In genomic region chr2:165016772-165017411, GRCh38 we compare ENCODE assay signal across 9 cellular contexts.
DNase-seq lines count a peak whose midpoint lies in the region; ATAC-seq and TF ChIP-seq lines count a peak whose summit lies in the region.
"Had no signal": no experiment of that assay in that cellular context is flagged by ENCODE, and none has a peak within 500 bp of the region (broad histone marks: within the 10 kb centered on the region; RNA-seq: fewer than 3 reads in every experiment).

No MANE protein-coding gene starts in this region.

- DNase-seq in GM03348 (ENCODE audit: low spot score) (peak; percentile 44), HFFc6 (peak; percentile 50), MG63 (peak; percentile 48), T-helper 17 cell (no peak), foreskin melanocyte (peak; percentile 30), putamen (ENCODE audit: low spot score) (peak; percentile 72), prostate gland (ENCODE audit: low spot score) (no peak)

- 27% methylated on average over 15 of the region's 15 CpGs for WGBS in prostate gland

- no peak for TF ChIP-seq POLR2A in prostate gland (IDR thresholded peaks at IDR 0.05)

- ATAC-seq in T-helper 17 cell: peak; percentile 70

- no peaks in the 10 kb centered on the region for H3K27me3 ChIP-seq in MG63
- H3K27me3 ChIP-seq in prostate gland (replicated peaks; ENCODE audit: insufficient read depth): no peaks in the 10 kb centered on the region

- H3K9me3 ChIP-seq in MG63: no peaks in the 10 kb centered on the region
- H3K9me3 ChIP-seq in T-helper 17 cell (ENCODE audit: control insufficient read depth, low read length, poor library complexity, severe bottlenecking): no peaks in the 10 kb centered on the region
- H3K9me3 ChIP-seq in prostate gland: no peaks in the 10 kb centered on the region

- H3K9me3 Mint-ChIP-seq in HFFc6: no peaks in the 10 kb centered on the region

- no peak overlapping the region for H3K27ac Mint-ChIP-seq in HFFc6
- no peak overlapping the region for H3K27ac Mint-ChIP-seq in T-helper 17 cell
- H3K27ac Mint-ChIP-seq: mesothelial cell of epicardium had no signal

- H3K27ac ChIP-seq in 22Rv1 (no peak overlapping the region), prostate gland (no peak overlapping the region)

- TF ChIP-seq CTCF in 22Rv1 (IDR thresholded peaks at IDR 0.05) (peak; percentile 67), HFFc6 (IDR thresholded peaks at IDR 0.05) (peak; percentile 72), prostate gland (IDR thresholded peaks at IDR 0.05) (peak in 2 of 4 experiments; percentile 24 to 29)

- H3K4me3 Mint-ChIP-seq in HFFc6: no peak overlapping the region
- no peak overlapping the region for H3K4me3 Mint-ChIP-seq in T-helper 17 cell
- H3K4me3 Mint-ChIP-seq: mesothelial cell of epicardium had no signal

- H3K4me3 ChIP-seq in MG63 (no peak overlapping the region), prostate gland (no peak overlapping the region)

- H3K36me3 Mint-ChIP-seq in HFFc6 (ENCODE audit: low read depth) (no peaks in the 10 kb centered on the region), T-helper 17 cell (ENCODE audit: low read depth) (peaks cover 2% of the 10 kb centered on the region)
- H3K36me3 Mint-ChIP-seq: mesothelial cell of epicardium had no signal

- H3K36me3 ChIP-seq in MG63: no peaks in the 10 kb centered on the region
- no peaks in the 10 kb centered on the region for H3K36me3 ChIP-seq in prostate gland

- H3K4me1 ChIP-seq in prostate gland (replicated peaks): no peaks in the 10 kb centered on the region

- H3K27me3 Mint-ChIP-seq in HFFc6 (ENCODE audit: insufficient read depth) (peaks cover 4% of the 10 kb centered on the region), T-helper 17 cell (peaks cover 34% of the 10 kb centered on the region)

- H3K4me1 Mint-ChIP-seq in HFFc6 (ENCODE audit: low read depth) (no peaks in the 10 kb centered on the region), T-helper 17 cell (peaks cover 5% of the 10 kb centered on the region)
- H3K4me1 Mint-ChIP-seq: mesothelial cell of epicardium had no signal

- intact Hi-C loops in prostate gland (cut with DNase I): loop anchor here (10.0 kb wide), 1 partner anchor 188 kb away; the partner anchor contains the start of gene SCN3A

Comparison
In these comparisons a context has a peak if more than half of its experiments do, and no peak if none do; other contexts are left out.
1. DNase-seq: peak in GM03348 (single experiment), HFFc6 (single experiment), MG63 (single experiment), foreskin melanocyte (single experiment) and putamen (single experiment); none in T-helper 17 cell (0 of 3) and prostate gland (single experiment).